16 cellular contexts compared by ENCODE assay signal in the genomic region with DNA sequence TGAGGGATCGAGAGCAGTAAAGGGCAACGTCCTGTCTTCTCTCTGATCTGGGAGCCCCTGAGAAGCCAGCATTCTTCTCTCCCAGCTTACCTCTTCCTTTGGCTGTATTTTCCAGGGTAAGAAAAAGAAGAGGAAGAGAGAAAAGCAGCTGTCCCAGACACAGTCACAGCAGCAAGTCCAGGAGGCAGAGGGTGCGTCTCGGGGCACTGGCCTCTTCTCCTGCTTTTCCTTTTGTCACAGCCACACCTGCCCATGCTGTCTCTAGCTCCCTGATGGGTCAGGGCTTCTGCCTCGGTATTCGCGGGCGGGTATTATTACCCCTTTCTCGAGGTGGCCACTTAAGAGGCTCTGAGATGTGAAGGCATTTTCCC. TPM values are rescaled to one million over a fixed set of nuclear protein-coding genes. Genes with fewer than 3 reads are reported as not detected.
DNase-seq lines count a peak whose midpoint lies in the region; ATAC-seq, FAIRE-seq and TF ChIP-seq lines count a peak whose summit lies in the region.
"Had no signal": no experiment of that assay in that cellular context is flagged by ENCODE, and none has a peak within 500 bp of the region (broad histone marks: within the 10 kb centered on the region; RNA-seq: fewer than 3 reads in every experiment).

No MANE protein-coding gene starts in this region.

- H2AFZ ChIP-seq in HepG2 (ENCODE audit: low read length): no peak overlapping the region

- H3K27me3 ChIP-seq in HepG2 (ENCODE audit: control insufficient read depth in 1 of 2, insufficient read depth in 2 of 2, low read length in 2 of 2): 0 out of 5 replicates have a peak, but pooled peaks cover 0 to under 1% of the 10 kb centered on the region in 2 experiments
- H3K27me3 ChIP-seq: MG63 had no signal

- H3K27ac ChIP-seq in HepG2 (ENCODE audit: extremely low read length, insufficient read depth, low read length): peak overlapping the region; percentile 87
- no peak overlapping the region for H3K27ac ChIP-seq in substantia nigra (ENCODE audit: low read depth, low read length, poor library complexity, severe bottlenecking)

- no peak for TF ChIP-seq POLR2A in HepG2 (IDR thresholded peaks at IDR 0.05; ENCODE audit: insufficient read depth in 1 of 2, low read depth in 2 of 2, low read length in 2 of 2)

- H3K9me3 Mint-ChIP-seq in stimulated activated naive CD8-positive, alpha-beta T cell treated with anti-CD3 and anti-CD28 coated beads, Interleukin-15, Interleukin-2, amounts not matched to agents 100 ng/mL and 50 ng/mL, for 24 hours: no peaks in the 10 kb centered on the region
- H3K9me3 Mint-ChIP-seq: stimulated activated naive B cell treated with anti-CD40 and anti-IgM and Interleukin-4, amounts not matched to agents 10 μg/mL and 1 μg/mL and 100 μg/mL, for 72 hours; T-helper 2 cell treated with Interferon-gamma antibody and Interleukin-4, amounts not matched to agents 5 μg/mL and 100 μg/mL, for 36 hours had no signal

- FAIRE-seq in HepG2 (lab: Jason Lieb, UNC) (no peak), frontal cortex (lab: Jason Lieb, UNC) (no peak)
- FAIRE-seq: G401.6 had no signal

- H3K9me3 ChIP-seq in T-helper 17 cell (ENCODE audit: control insufficient read depth, low read length, poor library complexity, severe bottlenecking): no peaks in the 10 kb centered on the region
- no peaks in the 10 kb centered on the region for H3K9me3 ChIP-seq in HepG2 (ENCODE audit: low read length)
- H3K9me3 ChIP-seq: MG63 had no signal

- DNase-seq in stimulated activated naive CD8-positive, alpha-beta T cell treated with anti-CD3 and anti-CD28 coated beads, Interleukin-15, Interleukin-2, amounts not matched to agents 100 U/mL and 50 U/mL, for 24 hours: no peak
- DNase-seq in T-helper 17 cell (no peak), HepG2 (ENCODE audit: low spot score) (no peak), substantia nigra (lab: John Stamatoyannopoulos, UW) (no peak), frontal cortex (ENCODE audit: low spot score in 2 of 2) (no peak), NK-92 (lab: John Stamatoyannopoulos, UW; ENCODE audit: unreplicated experiment) (no peak)
- DNase-seq: H7; MG63; retina; stimulated activated CD4-positive, alpha-beta T cell treated with anti-CD3 and anti-CD28 coated beads, Interleukin-4, amount 100 ng/mL, for 1 hour; stimulated activated naive B cell treated with anti-CD40 and anti-IgM and Interleukin-4, amounts not matched to agents 10 μg/mL and 1 μg/mL and 100 μg/mL, for 72 hours had no signal

- POLR2A ChIA-PET in HepG2 (lab: Yijun Ruan, JAX): interaction anchor here (0.9 to 2.9 kb wide), 15 partner anchors 12 to 332 kb away, joined by 3 to 33 read pairs (median 4); a partner anchor contains a TSS

- H3K4me1 Mint-ChIP-seq in stimulated activated naive CD8-positive, alpha-beta T cell treated with anti-CD3 and anti-CD28 coated beads, Interleukin-15, Interleukin-2, amounts not matched to agents 100 ng/mL and 50 ng/mL, for 24 hours (ENCODE audit: low read depth): peaks cover 38% of the 10 kb centered on the region
- peaks cover 36% of the 10 kb centered on the region for H3K4me1 Mint-ChIP-seq in T-helper 17 cell

- intact Hi-C loops in HepG2 (cut with micrococcal nuclease; ENCODE audit: unreplicated experiment): loop anchor here (10.0 kb wide), 1 partner anchor 383 kb away; no protein-coding TSS in a partner anchor

- peak overlapping the region; percentile 96 for H3K4me2 ChIP-seq in HepG2 (ENCODE audit: low read depth, low read length)

- H3K9ac ChIP-seq in HepG2 (ENCODE audit: insufficient read depth, low read depth, low read length): peak overlapping the region; percentile 76

- no peak for TF ChIP-seq CTCF in HepG2 (CRISPR knock-in tag; IDR thresholded peaks at IDR 0.05)

- no peak for TF ChIP-seq EP300 in HepG2 (IDR thresholded peaks at IDR 0.05; ENCODE audit: low read depth in 2 of 2, low read length in 2 of 2)
- no peak for TF ChIP-seq EP300 in HepG2 (CRISPR knock-in tag; IDR thresholded peaks at IDR 0.05; ENCODE audit: borderline replicate concordance)

- no peaks in the 10 kb centered on the region for H3K36me3 Mint-ChIP-seq in stimulated activated naive CD8-positive, alpha-beta T cell treated with anti-CD3 and anti-CD28 coated beads, Interleukin-15, Interleukin-2, amounts not matched to agents 100 ng/mL and 50 ng/mL, for 24 hours (ENCODE audit: low read depth)
- H3K36me3 Mint-ChIP-seq in T-helper 17 cell (ENCODE audit: low read depth): peaks cover 2% of the 10 kb centered on the region

- H3K79me2 ChIP-seq in HepG2 (ENCODE audit: insufficient read depth, low read length): no peaks in the 10 kb centered on the region

- H3K4me3 ChIP-seq in HepG2 (replicated peaks in 1 of 3; ENCODE audit: insufficient read depth in 1 of 3, low read depth in 2 of 3, low read length in 3 of 3): peak overlapping the region; percentile 44 to 67 (median 44)
- H3K4me3 ChIP-seq: MG63 had no signal

- ATAC-seq in stimulated activated naive CD8-positive, alpha-beta T cell treated with anti-CD3 and anti-CD28 coated beads, Interleukin-15, Interleukin-2, amounts not matched to agents 100 U/mL and 50 U/mL, for 24 hours: no peak
- ATAC-seq in T-helper 17 cell (no peak), HepG2 (peak; percentile 3), HG03354 (IDR thresholded peaks at IDR 0.05; ENCODE audit: poor library complexity, severe bottlenecking, unreplicated experiment) (no peak)
- ATAC-seq: Panc1; stimulated activated naive B cell treated with anti-CD40 and anti-IgM and Interleukin-4, amounts not matched to agents 10 μg/mL and 1 μg/mL and 100 μg/mL, for 72 hours had no signal

- TF ChIP-seq RAD21 in HepG2 (CRISPR knock-in tag; IDR thresholded peaks at IDR 0.05): no peak

- no peaks in the 10 kb centered on the region for H3K36me3 ChIP-seq in HepG2 (replicated peaks in 1 of 2; ENCODE audit: control insufficient read depth in 1 of 2, insufficient read depth in 2 of 2, low read length in 2 of 2)
- H3K36me3 ChIP-seq: MG63 had no signal

- BruUV-seq in HepG2 (replicated peaks; lab: Mats Ljungman, UMichigan): TSS peak; percentile 98

- CTCF ChIA-PET in HepG2 (lab: Yijun Ruan, JAX; ENCODE audit: low intra/inter-chr PET ratio, low total read pairs): no interaction called here

- in situ Hi-C loops in HepG2 (cut with HindIII; ENCODE audit: extremely low pct_ligation_motif_present, low pct_unique_long_range_greater_than_20kb): no loop called here

- H3K4me1 ChIP-seq in HepG2 (ENCODE audit: insufficient read depth, low read length): peaks cover 87% of the 10 kb centered on the region

- WGBS in HepG2 (ENCODE audit: low lambda C conversion rate): 32% methylated on average over 9 of the region's 9 CpGs

- no peaks in the 10 kb centered on the region for H3K27me3 Mint-ChIP-seq in stimulated activated naive CD8-positive, alpha-beta T cell treated with anti-CD3 and anti-CD28 coated beads, Interleukin-15, Interleukin-2, amounts not matched to agents 100 ng/mL and 50 ng/mL, for 24 hours
- H3K27me3 Mint-ChIP-seq in T-helper 17 cell: peaks cover 9% of the 10 kb centered on the region

- H4K20me1 ChIP-seq in HepG2 (ENCODE audit: insufficient read depth, low read length): no peaks in the 10 kb centered on the region

- peak overlapping the region; percentile 57 for H3K27ac Mint-ChIP-seq in stimulated activated naive CD8-positive, alpha-beta T cell treated with anti-CD3 and anti-CD28 coated beads, Interleukin-15, Interleukin-2, amounts not matched to agents 100 ng/mL and 50 ng/mL, for 24 hours
- H3K27ac Mint-ChIP-seq in T-helper 17 cell: peak overlapping the region; percentile 72
- H3K27ac Mint-ChIP-seq: stimulated activated naive B cell treated with anti-CD40 and anti-IgM and Interleukin-4, amounts not matched to agents 10 μg/mL and 1 μg/mL and 100 μg/mL, for 72 hours had no signal

- peak overlapping the region; percentile 66 for H3K4me3 Mint-ChIP-seq in stimulated activated naive CD8-positive, alpha-beta T cell treated with anti-CD3 and anti-CD28 coated beads, Interleukin-15, Interleukin-2, amounts not matched to agents 100 ng/mL and 50 ng/mL, for 24 hours
- H3K4me3 Mint-ChIP-seq in T-helper 17 cell: peak overlapping the region; percentile 81

RNA-seq across cellular contexts. Expression of a gene that starts 20.3 kb away (rescaled TPM):
- 100 to 1,000 TPM; 122 to 125 TPM for total RNA-seq in T-helper 17 cell
- total RNA-seq in HepG2 (2016; rRNA removed; fragmentation: Illumina TruSeq; extraction: Trizol): 62.5 and 99.6 TPM in 2 replicates
- total RNA-seq in HepG2 (2016; cell fraction: cytosol; rRNA removed; fragmentation: Illumina TruSeq; extraction: Trizol; ENCODE audit: low read depth): 10.8 and 10.9 TPM in 2 replicates
- total RNA-seq in HepG2 (2016; cell fraction: insoluble cytoplasmic fraction; rRNA removed; fragmentation: Illumina TruSeq; extraction: Trizol): 56.7 and 97.1 TPM in 2 replicates
- total RNA-seq in HepG2 (2016; cell fraction: membrane; rRNA removed; fragmentation: Illumina TruSeq; extraction: Trizol): 20.9 and 22.6 TPM in 2 replicates
- 124 and 151 TPM in 2 replicates for total RNA-seq in HepG2 (2016; cell fraction: nucleus; rRNA removed; fragmentation: Illumina TruSeq; extraction: Trizol)
- polyA plus RNA-seq in HepG2 (2011; rRNA removed): 143 and 155 TPM in 2 replicates
- polyA plus RNA-seq in HepG2 (2011; cell fraction: cytosol; rRNA removed): 88.2 and 122 TPM in 2 replicates
- 116 and 157 TPM in 2 replicates for polyA plus RNA-seq in HepG2 (2011; cell fraction: nucleus; rRNA removed)
- 86.0 and 95.7 TPM in 2 replicates for polyA plus RNA-seq in HepG2 (2012)
- 4.3 and 4.5 TPM in 2 replicates for polyA plus RNA-seq in HepG2 (2016; cell fraction: cytosol; fragmentation: Illumina TruSeq; extraction: Trizol; ENCODE audit: low read depth)
- 51.8 and 59.4 TPM in 2 replicates for polyA plus RNA-seq in HepG2 (2016; cell fraction: insoluble cytoplasmic fraction; fragmentation: Illumina TruSeq; extraction: Trizol; ENCODE audit: low read depth)
- 10.0 and 10.7 TPM in 2 replicates for polyA plus RNA-seq in HepG2 (2016; cell fraction: membrane; fragmentation: Illumina TruSeq; extraction: Trizol; ENCODE audit: low read depth)
- 170 and 178 TPM in 2 replicates for polyA plus RNA-seq in HepG2 (2016; cell fraction: nucleus; fragmentation: Illumina TruSeq; extraction: Trizol; ENCODE audit: insufficient read depth, low read depth)
- polyA minus RNA-seq in HepG2 (2011; rRNA and poly(A)+ RNA removed; ENCODE audit: low replicate concordance): 35.4 and 110 TPM in 2 replicates
- polyA minus RNA-seq in HepG2 (2011; cell fraction: cytosol; rRNA and poly(A)+ RNA removed): 83.6 and 87.9 TPM in 2 replicates
- 120 and 144 TPM in 2 replicates for polyA minus RNA-seq in HepG2 (2011; cell fraction: nucleus; rRNA and poly(A)+ RNA removed)
- total RNA-seq in frontal cortex: 30.6 TPM

RNA-seq across cellular contexts. Expression of a gene that starts 46.8 kb away (rescaled TPM):
- total RNA-seq in T-helper 17 cell (10 to 100 TPM; 30.3 to 35.9 TPM), HepG2 (2016; rRNA removed; fragmentation: Illumina TruSeq; extraction: Trizol) (17.2 and 46.7 TPM in 2 replicates), frontal cortex (11.8 TPM)
- total RNA-seq in HepG2 (2016; cell fraction: cytosol; rRNA removed; fragmentation: Illumina TruSeq; extraction: Trizol; ENCODE audit: low read depth): 10.9 and 12.3 TPM in 2 replicates
- total RNA-seq in HepG2 (2016; cell fraction: insoluble cytoplasmic fraction; rRNA removed; fragmentation: Illumina TruSeq; extraction: Trizol): 18.1 and 44.6 TPM in 2 replicates
- 15.7 and 17.3 TPM in 2 replicates for total RNA-seq in HepG2 (2016; cell fraction: membrane; rRNA removed; fragmentation: Illumina TruSeq; extraction: Trizol)
- total RNA-seq in HepG2 (2016; cell fraction: nucleus; rRNA removed; fragmentation: Illumina TruSeq; extraction: Trizol): 50.8 and 58.5 TPM in 2 replicates
- polyA plus RNA-seq in HepG2 (2011; rRNA removed): 61.0 and 88.0 TPM in 2 replicates
- 45.6 and 61.3 TPM in 2 replicates for polyA plus RNA-seq in HepG2 (2011; cell fraction: cytosol; rRNA removed)
- polyA plus RNA-seq in HepG2 (2011; cell fraction: nucleus; rRNA removed): 145 and 168 TPM in 2 replicates
- polyA plus RNA-seq in HepG2 (2012): 76.9 and 78.5 TPM in 2 replicates
- polyA plus RNA-seq in HepG2 (2016; cell fraction: cytosol; fragmentation: Illumina TruSeq; extraction: Trizol; ENCODE audit: low read depth): 4.6 and 4.8 TPM in 2 replicates
- polyA plus RNA-seq in HepG2 (2016; cell fraction: insoluble cytoplasmic fraction; fragmentation: Illumina TruSeq; extraction: Trizol; ENCODE audit: low read depth): 15.6 and 17.6 TPM in 2 replicates
- 9.2 and 10.8 TPM in 2 replicates for polyA plus RNA-seq in HepG2 (2016; cell fraction: membrane; fragmentation: Illumina TruSeq; extraction: Trizol; ENCODE audit: low read depth)
- 96.7 and 99.7 TPM in 2 replicates for polyA plus RNA-seq in HepG2 (2016; cell fraction: nucleus; fragmentation: Illumina TruSeq; extraction: Trizol; ENCODE audit: insufficient read depth, low read depth)
- polyA minus RNA-seq in HepG2 (2011; rRNA and poly(A)+ RNA removed; ENCODE audit: low replicate concordance): 163 and 207 TPM in 2 replicates
- 39.9 and 52.7 TPM in 2 replicates for polyA minus RNA-seq in HepG2 (2011; cell fraction: cytosol; rRNA and poly(A)+ RNA removed)
- 60.9 and 82.7 TPM in 2 replicates for polyA minus RNA-seq in HepG2 (2011; cell fraction: nucleus; rRNA and poly(A)+ RNA removed)

RNA-seq across cellular contexts. Expression of a gene that starts 47.1 kb away (rescaled TPM):
- total RNA-seq in T-helper 17 cell (10 to 100 TPM; 20.0 to 23.2 TPM), HepG2 (2016; rRNA removed; fragmentation: Illumina TruSeq; extraction: Trizol) (10.3 and 13.3 TPM in 2 replicates), frontal cortex (17.1 TPM)
- 6.9 and 7.5 TPM in 2 replicates for total RNA-seq in HepG2 (2016; cell fraction: cytosol; rRNA removed; fragmentation: Illumina TruSeq; extraction: Trizol; ENCODE audit: low read depth)
- total RNA-seq in HepG2 (2016; cell fraction: insoluble cytoplasmic fraction; rRNA removed; fragmentation: Illumina TruSeq; extraction: Trizol): 10.3 and 15.0 TPM in 2 replicates
- 8.8 and 9.5 TPM in 2 replicates for total RNA-seq in HepG2 (2016; cell fraction: membrane; rRNA removed; fragmentation: Illumina TruSeq; extraction: Trizol)
- 16.6 and 22.7 TPM in 2 replicates for total RNA-seq in HepG2 (2016; cell fraction: nucleus; rRNA removed; fragmentation: Illumina TruSeq; extraction: Trizol)
- 19.5 and 21.4 TPM in 2 replicates for polyA plus RNA-seq in HepG2 (2011; rRNA removed)
- 11.0 and 11.1 TPM in 2 replicates for polyA plus RNA-seq in HepG2 (2011; cell fraction: cytosol; rRNA removed)
- polyA plus RNA-seq in HepG2 (2011; cell fraction: nucleus; rRNA removed): 56.3 and 61.9 TPM in 2 replicates
- polyA plus RNA-seq in HepG2 (2012): 9.6 and 10.3 TPM in 2 replicates
- 2.4 and 3.2 TPM in 2 replicates for polyA plus RNA-seq in HepG2 (2016; cell fraction: cytosol; fragmentation: Illumina TruSeq; extraction: Trizol; ENCODE audit: low read depth)
- 9.4 TPM in 2 replicates for polyA plus RNA-seq in HepG2 (2016; cell fraction: insoluble cytoplasmic fraction; fragmentation: Illumina TruSeq; extraction: Trizol; ENCODE audit: low read depth)
- polyA plus RNA-seq in HepG2 (2016; cell fraction: membrane; fragmentation: Illumina TruSeq; extraction: Trizol; ENCODE audit: low read depth): 6.4 and 6.6 TPM in 2 replicates
- polyA plus RNA-seq in HepG2 (2016; cell fraction: nucleus; fragmentation: Illumina TruSeq; extraction: Trizol; ENCODE audit: insufficient read depth, low read depth): 34.9 and 37.5 TPM in 2 replicates
- 14.8 and 18.1 TPM in 2 replicates for polyA minus RNA-seq in HepG2 (2011; rRNA and poly(A)+ RNA removed; ENCODE audit: low replicate concordance)
- 3.2 and 4.1 TPM in 2 replicates for polyA minus RNA-seq in HepG2 (2011; cell fraction: cytosol; rRNA and poly(A)+ RNA removed)
- polyA minus RNA-seq in HepG2 (2011; cell fraction: nucleus; rRNA and poly(A)+ RNA removed): 19.1 and 24.5 TPM in 2 replicates
